In the genomic region with DNA sequence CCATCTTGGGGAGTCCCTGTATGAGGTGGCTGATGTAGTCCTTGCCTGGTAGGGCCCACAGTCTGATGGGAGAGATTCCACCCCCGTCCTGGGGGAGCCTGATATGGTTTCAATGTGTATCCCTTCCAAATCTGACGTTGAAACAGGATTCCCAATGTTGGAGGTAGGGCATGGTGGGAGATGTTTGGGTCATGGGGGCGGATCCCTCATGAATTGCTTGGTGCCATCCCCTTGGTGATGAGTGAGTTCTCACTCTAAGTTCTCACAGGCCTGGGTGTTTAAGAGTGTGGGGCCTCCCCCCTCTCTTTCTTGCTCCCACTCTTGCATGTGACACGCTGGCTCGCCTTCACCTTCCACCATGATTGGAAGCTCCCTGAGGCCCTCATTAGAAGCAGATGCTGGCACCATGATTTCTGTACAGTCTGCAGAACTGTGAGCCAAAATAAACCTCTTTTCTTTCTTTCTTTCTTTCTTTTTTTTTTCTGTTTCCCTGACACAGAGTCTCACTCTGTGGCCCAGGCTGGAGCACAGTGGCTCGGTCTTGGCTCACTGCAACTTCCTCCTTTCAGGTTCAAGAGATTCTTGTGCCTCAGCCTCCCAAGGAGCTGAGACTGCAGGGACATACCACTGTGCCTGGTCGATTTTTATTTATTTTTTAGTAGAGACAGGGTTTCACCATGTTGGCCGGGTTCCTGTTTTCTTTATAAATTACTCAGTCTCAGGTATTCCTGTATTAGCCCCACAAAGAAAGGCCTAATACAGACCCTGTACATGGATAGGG, we compare ENCODE assay signal across 13 cellular contexts.
"Had no signal": no experiment of that assay in that cellular context is flagged by ENCODE, and none has a peak within 500 bp of the region (broad histone marks: within the 10 kb centered on the region; RNA-seq: fewer than 3 reads in every experiment).

No MANE protein-coding gene starts in this region.

- H3K4me3 Mint-ChIP-seq: endodermal cell; naive thymus-derived CD8-positive, alpha-beta T cell; stimulated activated naive CD8-positive, alpha-beta T cell treated with anti-CD3 and anti-CD28 coated beads, Interleukin-15, Interleukin-2, amounts not matched to agents 100 ng/mL and 50 ng/mL, for 24 hours had no signal

- H3K4me1 ChIP-seq: psoas muscle, sigmoid colon had no signal

- H3K4me1 Mint-ChIP-seq: naive thymus-derived CD8-positive, alpha-beta T cell had no signal

- ATAC-seq: activated CD4-positive, CD25-positive, alpha-beta regulatory T cell treated with anti-CD3 and anti-CD28 coated beads, Interleukin-2, amount 50 U/mL, for 24 hours; mucosa of descending colon; psoas muscle had no signal

- H3K36me3 ChIP-seq: cardiac muscle cell, sigmoid colon had no signal

- H3K9me3 ChIP-seq: mucosa of descending colon, psoas muscle had no signal

- H3K36me3 Mint-ChIP-seq: naive thymus-derived CD8-positive, alpha-beta T cell had no signal

- DNase-seq: activated naive CD4-positive, alpha-beta T cell; left cardiac atrium; mammary epithelial cell; mucosa of descending colon; occipital lobe; psoas muscle; T-helper 2 cell had no signal

- H3K27ac Mint-ChIP-seq: endodermal cell; stimulated activated naive CD8-positive, alpha-beta T cell treated with anti-CD3 and anti-CD28 coated beads, Interleukin-15, Interleukin-2, amounts not matched to agents 100 ng/mL and 50 ng/mL, for 24 hours had no signal

- H3K27me3 ChIP-seq: cardiac muscle cell, sigmoid colon had no signal

- H3K9me3 Mint-ChIP-seq: stimulated activated naive CD8-positive, alpha-beta T cell treated with anti-CD3 and anti-CD28 coated beads, Interleukin-15, Interleukin-2, amounts not matched to agents 100 ng/mL and 50 ng/mL, for 24 hours had no signal

- H3K4me3 ChIP-seq: cardiac muscle cell, mucosa of descending colon, psoas muscle, sigmoid colon had no signal

- H3K27ac ChIP-seq: cardiac muscle cell, psoas muscle, sigmoid colon had no signal
